ENCODE assay signal across 23 cellular contexts in genomic region chr7:154613811-154614210, GRCh38.
"Had no signal": no experiment of that assay in that cellular context is flagged by ENCODE, and none has a peak within 500 bp of the region (broad histone marks: within the 10 kb centered on the region; RNA-seq: fewer than 3 reads in every experiment).

No MANE protein-coding gene starts in this region.

- H3K27ac ChIP-seq: neural progenitor cell, pancreas, psoas muscle, right lobe of liver, sigmoid colon, stomach, thoracic aorta, thyroid gland, tibial nerve, upper lobe of left lung, vagina had no signal

- DNase-seq: natural killer cell; occipital lobe; pancreas; psoas muscle; right cardiac atrium; right lobe of liver; sigmoid colon; small intestine; stimulated activated CD4-positive, alpha-beta T cell treated with anti-CD3 and anti-CD28 coated beads, Interleukin-15, amount 100 ng/mL, for 24 hours; stimulated activated CD4-positive, alpha-beta T cell treated with anti-CD3 and anti-CD28 coated beads, Interleukin-2, amount 100 ng/mL, for 24 hours; stimulated activated CD4-positive, alpha-beta T cell treated with anti-CD3 and anti-CD28 coated beads, Interleukin-2, amount 100 ng/mL, for 48 hours; stimulated activated CD4-positive, alpha-beta T cell treated with anti-CD3 and anti-CD28 coated beads, Interleukin-4, amount 100 ng/mL, for 24 hours; stimulated activated naive B cell treated with anti-CD40 and anti-IgM and Interleukin-4, amounts not matched to agents 10 μg/mL and 1 μg/mL and 100 μg/mL, for 72 hours; stimulated activated naive CD4-positive, alpha-beta T cell treated with Interleukin-2 at 50 U/mL for 16 hours; stomach; thyroid gland; trophoblast cell; upper lobe of left lung had no signal

- H3K4me1 ChIP-seq: neural progenitor cell, pancreas, psoas muscle, right lobe of liver, sigmoid colon, stomach, thyroid gland, tibial nerve, upper lobe of left lung, vagina had no signal

- ATAC-seq: natural killer cell; pancreas; psoas muscle; right cardiac atrium; right lobe of liver; stimulated activated effector memory CD8-positive, alpha-beta T cell treated with anti-CD3 and anti-CD28 coated beads, Interleukin-12 subunit alpha, Interleukin-12 subunit beta, amount 100 ng/mL, for 72 hours; stimulated activated naive B cell treated with anti-CD40 and anti-IgM and Interleukin-4, amounts not matched to agents 10 μg/mL and 1 μg/mL and 100 μg/mL, for 72 hours had no signal

- H3K27me3 ChIP-seq: neural progenitor cell, pancreas, right lobe of liver, sigmoid colon, stomach, thyroid gland, tibial nerve, upper lobe of left lung, vagina had no signal

- H3K36me3 ChIP-seq: neural progenitor cell, pancreas, right lobe of liver, sigmoid colon, stomach, thoracic aorta, thyroid gland, tibial nerve, upper lobe of left lung, vagina had no signal

- H3K9me3 ChIP-seq: pancreas, psoas muscle, right lobe of liver, sigmoid colon, stomach, thoracic aorta, thyroid gland, tibial nerve, upper lobe of left lung, vagina had no signal

- H3K4me3 ChIP-seq: neural progenitor cell, pancreas, psoas muscle, right lobe of liver, sigmoid colon, stomach, thoracic aorta, thyroid gland, tibial nerve, upper lobe of left lung, vagina had no signal
